Comparison of ENCODE assay signal across 26 cellular contexts in genomic region chr16:548586-548985, GRCh38. TPM values are rescaled to one million over a fixed set of nuclear protein-coding genes. Genes with fewer than 3 reads are reported as not detected.
A peak's percentile ranks its signal among the peaks of the same experiment; 100 is the strongest.
DNase-seq lines count a peak whose midpoint lies in the region; ATAC-seq, FAIRE-seq and TF ChIP-seq lines count a peak whose summit lies in the region.
"Had no signal": no experiment of that assay in that cellular context is flagged by ENCODE, and none has a peak within 500 bp of the region (broad histone marks: within the 10 kb centered on the region; RNA-seq: fewer than 3 reads in every experiment).

No MANE protein-coding gene starts in this region.

- peaks cover 18% of the 10 kb centered on the region for H3K79me1 ChIP-seq in neuronal stem cell (ENCODE audit: low read depth, low read length)

- DNase-seq in HepG2 (ENCODE audit: low spot score) (no peak), right lobe of liver (no peak), neuronal stem cell (ENCODE audit: low spot score) (no peak), COR-L47 (lab: John Stamatoyannopoulos, UW) (no peak), T1000 (lab: John Stamatoyannopoulos, UW) (no peak)
- DNase-seq: ACHN; BE2C; C1 segment of cervical spinal cord; Caco-2; Calu3; CD4-positive, alpha-beta memory T cell; CD4-positive, CD25-positive, alpha-beta regulatory T cell; CD8-positive, alpha-beta memory T cell; DMS79 treated with DMSO at 0.1 percent for 48 hours; GF-D8 had no signal

- FAIRE-seq in HepG2 (lab: Jason Lieb, UNC): no peak
- FAIRE-seq: A204.1, D721Med, G401.6, GM12891, GM19239 had no signal

- H3K9me3 ChIP-seq in HepG2 (ENCODE audit: low read length) (no peaks in the 10 kb centered on the region), right lobe of liver (no peaks in the 10 kb centered on the region), HEK293 (ENCODE audit: control insufficient read depth, insufficient read depth, low read depth, low read length) (no peaks in the 10 kb centered on the region), neuronal stem cell (replicated peaks in 1 of 2; ENCODE audit: control insufficient read depth in 2 of 2, insufficient read depth in 1 of 2, low read depth in 1 of 2, low read length in 2 of 2) (no peaks in the 10 kb centered on the region)
- H3K9me3 ChIP-seq: BE2C, Caco-2 had no signal

- ATAC-seq in HepG2 (no peak), right lobe of liver (no peak), GM21717 (IDR thresholded peaks at IDR 0.05; ENCODE audit: unreplicated experiment) (no peak)

- no peak overlapping the region for H3K4ac ChIP-seq in neuronal stem cell (ENCODE audit: low read length)

- no peak overlapping the region for H3K18ac ChIP-seq in neuronal stem cell (ENCODE audit: low read length)

- H4K91ac ChIP-seq in neuronal stem cell (ENCODE audit: low read depth, low read length, poor library complexity): no peak overlapping the region

- H3K36me3 ChIP-seq in HepG2 (replicated peaks in 1 of 2; ENCODE audit: control insufficient read depth in 1 of 2, insufficient read depth in 2 of 2, low read length in 2 of 2) (peaks cover 5 to 8% of the 10 kb centered on the region in 2 experiments; a peak in 2 of 5 replicates), right lobe of liver (peaks cover 0 to 17% (median 5%) of the 10 kb centered on the region in 4 donors), HEK293 (ENCODE audit: control insufficient read depth in 2 of 2, insufficient read depth in 1 of 2, low read length in 2 of 2) (peaks cover 0 to 38% of the 10 kb centered on the region in 2 experiments; a peak in 1 of 3 replicates), neuronal stem cell (replicated peaks in 1 of 2; ENCODE audit: control insufficient read depth in 2 of 2, insufficient read depth in 2 of 2, low read length in 2 of 2) (peaks cover 3 to 24% of the 10 kb centered on the region in 2 donors)

- no peak overlapping the region for H3K9ac ChIP-seq in HepG2 (ENCODE audit: insufficient read depth, low read depth, low read length)
- H3K9ac ChIP-seq in neuronal stem cell (ENCODE audit: low read depth, low read length, poor library complexity): peak overlapping the region; percentile 44

- H3K4me3 ChIP-seq in HepG2 (replicated peaks in 1 of 3; ENCODE audit: insufficient read depth in 1 of 3, low read depth in 2 of 3, low read length in 3 of 3): no peak overlapping the region
- H3K4me3 ChIP-seq in right lobe of liver: no peak overlapping the region
- no peak overlapping the region for H3K4me3 ChIP-seq in HEK293 (ENCODE audit: low read depth, low read length)
- H3K4me3 ChIP-seq in neuronal stem cell (ENCODE audit: low read length in 2 of 2): peak overlapping the region in 1 of 2 donors; percentile 56

- H4K20me1 ChIP-seq in HepG2 (ENCODE audit: insufficient read depth, low read length): no peaks in the 10 kb centered on the region

- no peak overlapping the region for H2BK5ac ChIP-seq in neuronal stem cell (ENCODE audit: low read length)

- H3K79me2 ChIP-seq in HepG2 (ENCODE audit: insufficient read depth, low read length): peaks cover 14% of the 10 kb centered on the region

- H4K8ac ChIP-seq in neuronal stem cell (ENCODE audit: low read depth, low read length): peak overlapping the region; percentile 19

- 100% methylated on average over 5 of the region's 21 CpGs for WGBS in HepG2 (ENCODE audit: low lambda C conversion rate)
- WGBS in right lobe of liver (ENCODE audit: insufficient coverage, low coverage, low lambda C conversion rate, missing lambda C conversion rate): 100% methylated on average over 1 of the region's 21 CpGs
- WGBS in neuronal stem cell (ENCODE audit: extremely low coverage in 2 of 2, insufficient read length in 2 of 2, insufficient replicate concordance in 1 of 2), 2 donors: no CpG with 5 or more reads among the region's 21 CpGs

- no peak for TF ChIP-seq EP300 in HepG2 (IDR thresholded peaks at IDR 0.05; ENCODE audit: low read depth in 2 of 2, low read length in 2 of 2)
- no peak for TF ChIP-seq EP300 in HepG2 (CRISPR knock-in tag; IDR thresholded peaks at IDR 0.05; ENCODE audit: borderline replicate concordance)

- BruUV-seq in HepG2 (replicated peaks; lab: Mats Ljungman, UMichigan): no TSS peak

- intact Hi-C loops in HepG2 (cut with micrococcal nuclease; ENCODE audit: unreplicated experiment) (no loop called here), right lobe of liver (cut with DNase I) (no loop called here)

- H3K23ac ChIP-seq in neuronal stem cell (ENCODE audit: low read depth, low read length, poor library complexity): peak overlapping the region; percentile 89

- TF ChIP-seq CTCF in HepG2 (CRISPR knock-in tag; IDR thresholded peaks at IDR 0.05) (no peak), right lobe of liver (IDR thresholded peaks at IDR 0.05) (no peak), HEK293 (tag by site-specific recombination; IDR thresholded peaks at IDR 0.05) (no peak)

- no peak overlapping the region for H3K14ac ChIP-seq in neuronal stem cell (ENCODE audit: low read length)

- no peak overlapping the region for H3K4me2 ChIP-seq in HepG2 (ENCODE audit: low read depth, low read length)
- H3K4me2 ChIP-seq in neuronal stem cell (ENCODE audit: insufficient read depth, low read length, poor library complexity, severe bottlenecking): no peak overlapping the region

- H3K27me3 ChIP-seq in HepG2 (ENCODE audit: control insufficient read depth in 1 of 2, insufficient read depth in 2 of 2, low read length in 2 of 2) (no peaks in the 10 kb centered on the region), right lobe of liver (no peaks in the 10 kb centered on the region), neuronal stem cell (ENCODE audit: control insufficient read depth in 3 of 3, insufficient read depth in 3 of 3, low read depth in 1 of 3, low read length in 3 of 3) (no peaks in the 10 kb centered on the region)
- H3K27me3 ChIP-seq: BE2C had no signal

- H2BK15ac ChIP-seq in neuronal stem cell (ENCODE audit: low read length): no peak overlapping the region

- no peak for TF ChIP-seq POLR2A in HepG2 (IDR thresholded peaks at IDR 0.05; ENCODE audit: insufficient read depth in 1 of 2, low read depth in 2 of 2, low read length in 2 of 2)
- no peak for TF ChIP-seq POLR2A in right lobe of liver (IDR thresholded peaks at IDR 0.05)

- in situ Hi-C loops in HepG2 (cut with HindIII; ENCODE audit: extremely low pct_ligation_motif_present, low pct_unique_long_range_greater_than_20kb): no loop called here

- CTCF ChIA-PET in HepG2 (lab: Yijun Ruan, JAX; ENCODE audit: low intra/inter-chr PET ratio, low total read pairs): no interaction called here
- CTCF ChIA-PET in HEK293 (lab: Yijun Ruan, JAX): no interaction called here

- no peak overlapping the region for H2BK120ac ChIP-seq in neuronal stem cell (ENCODE audit: low read depth, low read length)

- H2BK12ac ChIP-seq in neuronal stem cell (ENCODE audit: low read length): no peak overlapping the region

- H3K27ac ChIP-seq in HepG2 (ENCODE audit: extremely low read length, insufficient read depth, low read length) (no peak overlapping the region), right lobe of liver (no peak overlapping the region), HEK293 (ENCODE audit: extremely low read depth, low read depth, low read length) (no peak overlapping the region), neuronal stem cell (replicated peaks; ENCODE audit: low read length) (no peak overlapping the region)
- H3K27ac ChIP-seq: 22Rv1 had no signal

- no peak for TF ChIP-seq RAD21 in HepG2 (CRISPR knock-in tag; IDR thresholded peaks at IDR 0.05)

- H3K4me1 ChIP-seq in HepG2 (ENCODE audit: insufficient read depth, low read length): peaks cover 7% of the 10 kb centered on the region
- H3K4me1 ChIP-seq in right lobe of liver: peaks cover 0 to 6% (median 3%) of the 10 kb centered on the region in 4 donors
- no peaks in the 10 kb centered on the region for H3K4me1 ChIP-seq in HEK293 (ENCODE audit: control insufficient read depth, insufficient read depth, low read length)
- no peaks in the 10 kb centered on the region for H3K4me1 ChIP-seq in neuronal stem cell (ENCODE audit: control insufficient read depth in 2 of 2, insufficient read depth in 1 of 2, low read depth in 1 of 2, low read length in 2 of 2)
- H3K4me1 ChIP-seq: Caco-2 had no signal

- POLR2A ChIA-PET in HepG2 (lab: Yijun Ruan, JAX): no interaction called here
- POLR2A ChIA-PET in HEK293 (lab: Yijun Ruan, JAX): no interaction called here

- H2AFZ ChIP-seq in HepG2 (ENCODE audit: low read length) (no peak overlapping the region), neuronal stem cell (ENCODE audit: low read length) (no peak overlapping the region)

- no peak overlapping the region for H2AK5ac ChIP-seq in neuronal stem cell (ENCODE audit: low read depth, low read length)

RNA-seq across cellular contexts. Expression of gene PRR35, which starts 11.6 kb away (rescaled TPM):
- total RNA-seq in HepG2 (2016; rRNA removed; fragmentation: Illumina TruSeq; extraction: Trizol) (0.07 TPM in 1 of 2 replicates, not detected in the other), right lobe of liver (not detected)
- total RNA-seq in HepG2 (2016; cell fraction: cytosol; rRNA removed; fragmentation: Illumina TruSeq; extraction: Trizol; ENCODE audit: low read depth): not detected in 2 replicates
- not detected in 2 replicates for total RNA-seq in HepG2 (2016; cell fraction: insoluble cytoplasmic fraction; rRNA removed; fragmentation: Illumina TruSeq; extraction: Trizol)
- total RNA-seq in HepG2 (2016; cell fraction: membrane; rRNA removed; fragmentation: Illumina TruSeq; extraction: Trizol): not detected in 2 replicates
- not detected in 2 replicates for total RNA-seq in HepG2 (2016; cell fraction: nucleus; rRNA removed; fragmentation: Illumina TruSeq; extraction: Trizol)
- polyA plus RNA-seq in HepG2 (2011; rRNA removed): 0.16 and 0.38 TPM in 2 replicates
- polyA plus RNA-seq in HepG2 (2011; cell fraction: cytosol; rRNA removed): 0.23 and 0.28 TPM in 2 replicates
- polyA plus RNA-seq in HepG2 (2011; cell fraction: nucleus; rRNA removed): 0.81 and 1.2 TPM in 2 replicates
- polyA plus RNA-seq in HepG2 (2012): 0.63 and 0.74 TPM in 2 replicates
- not detected in 2 replicates for polyA plus RNA-seq in HepG2 (2016; cell fraction: cytosol; fragmentation: Illumina TruSeq; extraction: Trizol; ENCODE audit: low read depth)
- not detected in 2 replicates for polyA plus RNA-seq in HepG2 (2016; cell fraction: insoluble cytoplasmic fraction; fragmentation: Illumina TruSeq; extraction: Trizol; ENCODE audit: low read depth)
- polyA plus RNA-seq in HepG2 (2016; cell fraction: membrane; fragmentation: Illumina TruSeq; extraction: Trizol; ENCODE audit: low read depth): not detected in 2 replicates
- polyA plus RNA-seq in HepG2 (2016; cell fraction: nucleus; fragmentation: Illumina TruSeq; extraction: Trizol; ENCODE audit: insufficient read depth, low read depth): not detected in 2 replicates
- polyA minus RNA-seq in HepG2 (2011; rRNA and poly(A)+ RNA removed; ENCODE audit: low replicate concordance): 0.12 TPM in 1 of 2 replicates, not detected in the other
- 0.35 and 0.40 TPM in 2 replicates for polyA minus RNA-seq in HepG2 (2011; cell fraction: cytosol; rRNA and poly(A)+ RNA removed)
- not detected in 2 replicates for polyA minus RNA-seq in HepG2 (2011; cell fraction: nucleus; rRNA and poly(A)+ RNA removed)
- 0.17 TPM for polyA plus RNA-seq in neuronal stem cell (2013, experiment 1 of 2)
- 0.21 TPM for polyA plus RNA-seq in neuronal stem cell (2013, experiment 2 of 2)
- total RNA-seq: A673; Caco-2; Calu3; CD4-positive, alpha-beta memory T cell; CD4-positive, CD25-positive, alpha-beta regulatory T cell; CD8-positive, alpha-beta memory T cell had no signal
- polyA plus RNA-seq: AG04450; CD14-positive monocyte; CD4-positive, alpha-beta memory T cell; CD4-positive, CD25-positive, alpha-beta regulatory T cell; CD8-positive, alpha-beta memory T cell had no signal

RNA-seq across cellular contexts. Expression of gene NHLRC4, which starts 18.2 kb away (rescaled TPM):
- 0.40 and 0.48 TPM in 2 replicates for total RNA-seq in HepG2 (2016; rRNA removed; fragmentation: Illumina TruSeq; extraction: Trizol)
- total RNA-seq in HepG2 (2016; cell fraction: cytosol; rRNA removed; fragmentation: Illumina TruSeq; extraction: Trizol; ENCODE audit: low read depth): not detected in 2 replicates
- 0.33 and 0.45 TPM in 2 replicates for total RNA-seq in HepG2 (2016; cell fraction: insoluble cytoplasmic fraction; rRNA removed; fragmentation: Illumina TruSeq; extraction: Trizol)
- 0.10 and 0.22 TPM in 2 replicates for total RNA-seq in HepG2 (2016; cell fraction: membrane; rRNA removed; fragmentation: Illumina TruSeq; extraction: Trizol)
- total RNA-seq in HepG2 (2016; cell fraction: nucleus; rRNA removed; fragmentation: Illumina TruSeq; extraction: Trizol): 0.22 TPM in 1 of 2 replicates, not detected in the other
- 0.59 and 1.1 TPM in 2 replicates for polyA plus RNA-seq in HepG2 (2011; rRNA removed)
- 0.71 and 1.2 TPM in 2 replicates for polyA plus RNA-seq in HepG2 (2011; cell fraction: cytosol; rRNA removed)
- polyA plus RNA-seq in HepG2 (2011; cell fraction: nucleus; rRNA removed): 1.3 and 1.7 TPM in 2 replicates
- polyA plus RNA-seq in HepG2 (2012): 1.4 and 1.5 TPM in 2 replicates
- polyA plus RNA-seq in HepG2 (2016; cell fraction: cytosol; fragmentation: Illumina TruSeq; extraction: Trizol; ENCODE audit: low read depth): 0.09 TPM in 1 of 2 replicates, not detected in the other
- 0.26 TPM in 2 replicates for polyA plus RNA-seq in HepG2 (2016; cell fraction: insoluble cytoplasmic fraction; fragmentation: Illumina TruSeq; extraction: Trizol; ENCODE audit: low read depth)
- polyA plus RNA-seq in HepG2 (2016; cell fraction: membrane; fragmentation: Illumina TruSeq; extraction: Trizol; ENCODE audit: low read depth): not detected in 2 replicates
- not detected in 2 replicates for polyA plus RNA-seq in HepG2 (2016; cell fraction: nucleus; fragmentation: Illumina TruSeq; extraction: Trizol; ENCODE audit: insufficient read depth, low read depth)
- 1.4 TPM in 1 of 2 replicates, not detected in the other for polyA minus RNA-seq in HepG2 (2011; rRNA and poly(A)+ RNA removed; ENCODE audit: low replicate concordance)
- 0.40 and 0.88 TPM in 2 replicates for polyA minus RNA-seq in HepG2 (2011; cell fraction: cytosol; rRNA and poly(A)+ RNA removed)
- polyA minus RNA-seq in HepG2 (2011; cell fraction: nucleus; rRNA and poly(A)+ RNA removed): 0.13 and 0.25 TPM in 2 replicates
- under 1 TPM in 5 of 6 experiments, not detected in 1; 0.12 to 0.33 (median 0.28) TPM for total RNA-seq in right lobe of liver
- polyA plus RNA-seq in neuronal stem cell (2013, experiment 1 of 2): 0.04 TPM
- 0.04 TPM for polyA plus RNA-seq in neuronal stem cell (2013, experiment 2 of 2)
- total RNA-seq: Caco-2, Calu3 had no signal

RNA-seq across cellular contexts. Expression of gene CAPN15, which starts 21.1 kb away (rescaled TPM):
- total RNA-seq in HepG2 (2016; rRNA removed; fragmentation: Illumina TruSeq; extraction: Trizol) (15.0 and 24.5 TPM in 2 replicates), right lobe of liver (10 to 100 TPM; 17.3 to 34.3 (median 23.3) TPM)
- total RNA-seq in HepG2 (2016; cell fraction: cytosol; rRNA removed; fragmentation: Illumina TruSeq; extraction: Trizol; ENCODE audit: low read depth): 4.2 and 4.4 TPM in 2 replicates
- 12.6 and 24.1 TPM in 2 replicates for total RNA-seq in HepG2 (2016; cell fraction: insoluble cytoplasmic fraction; rRNA removed; fragmentation: Illumina TruSeq; extraction: Trizol)
- total RNA-seq in HepG2 (2016; cell fraction: membrane; rRNA removed; fragmentation: Illumina TruSeq; extraction: Trizol): 16.3 and 16.4 TPM in 2 replicates
- 14.9 and 20.4 TPM in 2 replicates for total RNA-seq in HepG2 (2016; cell fraction: nucleus; rRNA removed; fragmentation: Illumina TruSeq; extraction: Trizol)
- polyA plus RNA-seq in HepG2 (2011; rRNA removed): 14.9 and 22.2 TPM in 2 replicates
- polyA plus RNA-seq in HepG2 (2011; cell fraction: cytosol; rRNA removed): 11.3 and 22.6 TPM in 2 replicates
- polyA plus RNA-seq in HepG2 (2011; cell fraction: nucleus; rRNA removed): 103 and 145 TPM in 2 replicates
- polyA plus RNA-seq in HepG2 (2012): 17.6 and 19.5 TPM in 2 replicates
- 5.8 and 6.0 TPM in 2 replicates for polyA plus RNA-seq in HepG2 (2016; cell fraction: cytosol; fragmentation: Illumina TruSeq; extraction: Trizol; ENCODE audit: low read depth)
- 20.7 and 26.7 TPM in 2 replicates for polyA plus RNA-seq in HepG2 (2016; cell fraction: insoluble cytoplasmic fraction; fragmentation: Illumina TruSeq; extraction: Trizol; ENCODE audit: low read depth)
- 16.3 and 19.3 TPM in 2 replicates for polyA plus RNA-seq in HepG2 (2016; cell fraction: membrane; fragmentation: Illumina TruSeq; extraction: Trizol; ENCODE audit: low read depth)
- 67.7 and 68.0 TPM in 2 replicates for polyA plus RNA-seq in HepG2 (2016; cell fraction: nucleus; fragmentation: Illumina TruSeq; extraction: Trizol; ENCODE audit: insufficient read depth, low read depth)
- polyA minus RNA-seq in HepG2 (2011; rRNA and poly(A)+ RNA removed; ENCODE audit: low replicate concordance): 22.1 and 60.1 TPM in 2 replicates
- 39.5 and 41.1 TPM in 2 replicates for polyA minus RNA-seq in HepG2 (2011; cell fraction: cytosol; rRNA and poly(A)+ RNA removed)
- polyA minus RNA-seq in HepG2 (2011; cell fraction: nucleus; rRNA and poly(A)+ RNA removed): 16.0 and 18.4 TPM in 2 replicates
- 19.7 TPM for polyA plus RNA-seq in neuronal stem cell (2013, experiment 1 of 2)
- 19.6 TPM for polyA plus RNA-seq in neuronal stem cell (2013, experiment 2 of 2)

RNA-seq across cellular contexts. Expression of gene PIGQ, which starts 21.2 kb away (rescaled TPM):
- total RNA-seq in HepG2 (2016; rRNA removed; fragmentation: Illumina TruSeq; extraction: Trizol) (8.4 and 19.7 TPM in 2 replicates), right lobe of liver (10 to 100 TPM; 19.5 to 32.0 (median 27.8) TPM)
- total RNA-seq in HepG2 (2016; cell fraction: cytosol; rRNA removed; fragmentation: Illumina TruSeq; extraction: Trizol; ENCODE audit: low read depth): 7.5 and 10.0 TPM in 2 replicates
- total RNA-seq in HepG2 (2016; cell fraction: insoluble cytoplasmic fraction; rRNA removed; fragmentation: Illumina TruSeq; extraction: Trizol): 7.4 and 18.9 TPM in 2 replicates
- 13.0 and 18.2 TPM in 2 replicates for total RNA-seq in HepG2 (2016; cell fraction: membrane; rRNA removed; fragmentation: Illumina TruSeq; extraction: Trizol)
- total RNA-seq in HepG2 (2016; cell fraction: nucleus; rRNA removed; fragmentation: Illumina TruSeq; extraction: Trizol): 16.8 and 19.0 TPM in 2 replicates
- 7.7 and 13.6 TPM in 2 replicates for polyA plus RNA-seq in HepG2 (2011; rRNA removed)
- 7.2 and 11.6 TPM in 2 replicates for polyA plus RNA-seq in HepG2 (2011; cell fraction: cytosol; rRNA removed)
- polyA plus RNA-seq in HepG2 (2011; cell fraction: nucleus; rRNA removed): 70.8 and 80.2 TPM in 2 replicates
- polyA plus RNA-seq in HepG2 (2012): 6.7 and 8.5 TPM in 2 replicates
- polyA plus RNA-seq in HepG2 (2016; cell fraction: cytosol; fragmentation: Illumina TruSeq; extraction: Trizol; ENCODE audit: low read depth): 6.3 and 7.2 TPM in 2 replicates
- polyA plus RNA-seq in HepG2 (2016; cell fraction: insoluble cytoplasmic fraction; fragmentation: Illumina TruSeq; extraction: Trizol; ENCODE audit: low read depth): 6.9 and 8.3 TPM in 2 replicates
- 10.4 and 10.8 TPM in 2 replicates for polyA plus RNA-seq in HepG2 (2016; cell fraction: membrane; fragmentation: Illumina TruSeq; extraction: Trizol; ENCODE audit: low read depth)
- polyA plus RNA-seq in HepG2 (2016; cell fraction: nucleus; fragmentation: Illumina TruSeq; extraction: Trizol; ENCODE audit: insufficient read depth, low read depth): 31.7 and 36.7 TPM in 2 replicates
- polyA minus RNA-seq in HepG2 (2011; rRNA and poly(A)+ RNA removed; ENCODE audit: low replicate concordance): 38.0 and 89.1 TPM in 2 replicates
- 8.1 and 11.1 TPM in 2 replicates for polyA minus RNA-seq in HepG2 (2011; cell fraction: cytosol; rRNA and poly(A)+ RNA removed)
- 13.6 and 14.0 TPM in 2 replicates for polyA minus RNA-seq in HepG2 (2011; cell fraction: nucleus; rRNA and poly(A)+ RNA removed)
- 23.9 TPM for polyA plus RNA-seq in neuronal stem cell (2013, experiment 1 of 2)
- polyA plus RNA-seq in neuronal stem cell (2013, experiment 2 of 2): 22.8 TPM

RNA-seq across cellular contexts. Expression of gene RAB40C, which starts 41.3 kb away (rescaled TPM):
- 8.2 and 11.5 TPM in 2 replicates for total RNA-seq in HepG2 (2016; rRNA removed; fragmentation: Illumina TruSeq; extraction: Trizol)
- 3.9 TPM in 2 replicates for total RNA-seq in HepG2 (2016; cell fraction: cytosol; rRNA removed; fragmentation: Illumina TruSeq; extraction: Trizol; ENCODE audit: low read depth)
- 7.7 and 10.5 TPM in 2 replicates for total RNA-seq in HepG2 (2016; cell fraction: insoluble cytoplasmic fraction; rRNA removed; fragmentation: Illumina TruSeq; extraction: Trizol)
- total RNA-seq in HepG2 (2016; cell fraction: membrane; rRNA removed; fragmentation: Illumina TruSeq; extraction: Trizol): 9.2 and 9.7 TPM in 2 replicates
- total RNA-seq in HepG2 (2016; cell fraction: nucleus; rRNA removed; fragmentation: Illumina TruSeq; extraction: Trizol): 6.0 and 7.3 TPM in 2 replicates
- polyA plus RNA-seq in HepG2 (2011; rRNA removed): 7.7 and 10.6 TPM in 2 replicates
- 6.0 and 10.4 TPM in 2 replicates for polyA plus RNA-seq in HepG2 (2011; cell fraction: cytosol; rRNA removed)
- 25.9 TPM in 2 replicates for polyA plus RNA-seq in HepG2 (2011; cell fraction: nucleus; rRNA removed)
- 7.0 and 9.0 TPM in 2 replicates for polyA plus RNA-seq in HepG2 (2012)
- 2.5 and 2.9 TPM in 2 replicates for polyA plus RNA-seq in HepG2 (2016; cell fraction: cytosol; fragmentation: Illumina TruSeq; extraction: Trizol; ENCODE audit: low read depth)
- polyA plus RNA-seq in HepG2 (2016; cell fraction: insoluble cytoplasmic fraction; fragmentation: Illumina TruSeq; extraction: Trizol; ENCODE audit: low read depth): 8.9 and 11.2 TPM in 2 replicates
- 6.5 and 6.8 TPM in 2 replicates for polyA plus RNA-seq in HepG2 (2016; cell fraction: membrane; fragmentation: Illumina TruSeq; extraction: Trizol; ENCODE audit: low read depth)
- 20.2 and 22.4 TPM in 2 replicates for polyA plus RNA-seq in HepG2 (2016; cell fraction: nucleus; fragmentation: Illumina TruSeq; extraction: Trizol; ENCODE audit: insufficient read depth, low read depth)
- polyA minus RNA-seq in HepG2 (2011; rRNA and poly(A)+ RNA removed; ENCODE audit: low replicate concordance): 15.3 and 16.9 TPM in 2 replicates
- polyA minus RNA-seq in HepG2 (2011; cell fraction: cytosol; rRNA and poly(A)+ RNA removed): 5.5 and 7.3 TPM in 2 replicates
- 3.4 and 4.0 TPM in 2 replicates for polyA minus RNA-seq in HepG2 (2011; cell fraction: nucleus; rRNA and poly(A)+ RNA removed)
- total RNA-seq in right lobe of liver: 10 to 100 TPM in 5 of 6 experiments, 1 to 10 TPM in 1; 10.0 to 14.1 (median 12.0) TPM
- 20.5 TPM for polyA plus RNA-seq in neuronal stem cell (2013, experiment 1 of 2)
- 19.4 TPM for polyA plus RNA-seq in neuronal stem cell (2013, experiment 2 of 2)
